10 cellular contexts compared by ENCODE assay signal in genomic region chr3:107969994-107970896, GRCh38.
DNase-seq lines count a peak whose midpoint lies in the region; ATAC-seq and TF ChIP-seq lines count a peak whose summit lies in the region.
"Had no signal": no experiment of that assay in that cellular context is flagged by ENCODE, and none has a peak within 500 bp of the region (broad histone marks: within the 10 kb centered on the region; RNA-seq: fewer than 3 reads in every experiment).

No MANE protein-coding gene starts in this region.

- 52 to 55% methylated on average over 9 of the region's 9 CpGs for whole genome bisulfite sequencing in upper lobe of left lung, 2 donors

- ATAC-seq in upper lobe of left lung (ENCODE audit: low FRiP score in 2 of 2) (peak in 1 of 2 donors; percentile 46), HG03280 (IDR thresholded peaks at IDR 0.05; ENCODE audit: unreplicated experiment) (no peak)

- no peak overlapping the region for H3K27ac Mint-ChIP-seq in activated naive CD4-positive, alpha-beta T cell treated with anti-CD3 and anti-CD28 coated beads, Interleukin-2, amount 10 ng/mL, durations not matched to agents 7 days and 5 days

- peaks cover 10 to 12% (median 11%) of the 10 kb centered on the region in 4 donors for H3K4me1 ChIP-seq in upper lobe of left lung

- peaks cover 5% of the 10 kb centered on the region for H3K4me1 Mint-ChIP-seq in activated naive CD4-positive, alpha-beta T cell treated with anti-CD3 and anti-CD28 coated beads, Interleukin-2, amount 10 ng/mL, durations not matched to agents 7 days and 5 days

- peak overlapping the region in 3 of 4 donors; percentile 16 to 17 (median 16) for H3K27ac ChIP-seq in upper lobe of left lung

- no peaks in the 10 kb centered on the region for H3K36me3 Mint-ChIP-seq in activated naive CD4-positive, alpha-beta T cell treated with anti-CD3 and anti-CD28 coated beads, Interleukin-2, amount 10 ng/mL, durations not matched to agents 7 days and 5 days
- H3K36me3 Mint-ChIP-seq: naive B cell had no signal

- H3K9me3 ChIP-seq in upper lobe of left lung = no peaks in the 10 kb centered on the region

- CTCF ChIA-PET in activated naive CD4-positive, alpha-beta T cell treated with anti-CD3 and anti-CD28 coated beads, Interleukin-2, amount 10 ng/mL, durations not matched to agents 7 days and 5 days (lab: Charles Lee) = interaction anchor here (1.0 to 1.1 kb wide), 2 partner anchors 17 to 43 kb away, joined by 3 read pairs; no protein-coding TSS in a partner anchor

- H3K4me3 Mint-ChIP-seq in activated naive CD4-positive, alpha-beta T cell treated with anti-CD3 and anti-CD28 coated beads, Interleukin-2, amount 10 ng/mL, durations not matched to agents 7 days and 5 days = no peak overlapping the region
- H3K4me3 Mint-ChIP-seq: naive B cell had no signal

- no peaks in the 10 kb centered on the region for H3K9me3 Mint-ChIP-seq in activated naive CD4-positive, alpha-beta T cell treated with anti-CD3 and anti-CD28 coated beads, Interleukin-2, amount 10 ng/mL, durations not matched to agents 7 days and 5 days
- H3K9me3 Mint-ChIP-seq: naive B cell had no signal

- peak; percentile 8 for DNase-seq in activated naive CD4-positive, alpha-beta T cell treated with Interleukin-2 at 50 U/mL for 16 hours
- DNase-seq in activated naive CD4-positive, alpha-beta T cell treated with anti-CD3 and anti-CD28 coated beads, Interleukin-2, amount 10 ng/mL, durations not matched to agents 7 days and 5 days = no peak
- DNase-seq in astrocyte of the spinal cord (ENCODE audit: low read depth, low spot score) = peak; percentile 65
- peak; percentile 77 for DNase-seq in kidney tubule cell (ENCODE audit: low spot score)
- DNase-seq in upper lobe of left lung = peak; percentile 25 to 37
- no peak for DNase-seq in NCI-H510A treated with DMSO at 0.1 percent for 48 hours (lab: John Stamatoyannopoulos, UW)
- no peak for DNase-seq in iPS-NIHi7 (ENCODE audit: extremely low spot score)
- DNase-seq: central memory CD4-positive, alpha-beta T cell; naive B cell had no signal

- H3K36me3 ChIP-seq in upper lobe of left lung = no peaks in the 10 kb centered on the region

- TF ChIP-seq CTCF in astrocyte of the spinal cord (IDR thresholded peaks at IDR 0.05; ENCODE audit: low read depth, low read length) = no peak
- no peak for TF ChIP-seq CTCF in upper lobe of left lung (IDR thresholded peaks at IDR 0.05)

- TF ChIP-seq EP300 in upper lobe of left lung (IDR thresholded peaks at IDR 0.05) = peak; percentile 62 to 81 (median 69)

- in situ Hi-C loops in astrocyte of the spinal cord (cut with HindIII; ENCODE audit: low sequenced_read_pairs) = no loop called here

- no peaks in the 10 kb centered on the region for H3K27me3 ChIP-seq in upper lobe of left lung

- H3K4me3 ChIP-seq in astrocyte of the spinal cord (ENCODE audit: low read depth, low read length) (no peak overlapping the region), upper lobe of left lung (no peak overlapping the region)

- peaks cover 4% of the 10 kb centered on the region for H3K27me3 Mint-ChIP-seq in activated naive CD4-positive, alpha-beta T cell treated with anti-CD3 and anti-CD28 coated beads, Interleukin-2, amount 10 ng/mL, durations not matched to agents 7 days and 5 days
- H3K27me3 Mint-ChIP-seq: naive B cell had no signal

- peak in 1 of 4 donors; percentile 32 for TF ChIP-seq POLR2A in upper lobe of left lung (IDR thresholded peaks at IDR 0.05)

Comparison
In these comparisons a context has a peak if more than half of its experiments do, and no peak if none do; other contexts are left out.
1. DNase-seq: peak in activated naive CD4-positive, alpha-beta T cell treated with Interleukin-2 at 50 U/mL for 16 hours (single experiment), astrocyte of the spinal cord (single experiment), kidney tubule cell (single experiment) and upper lobe of left lung (2 of 2); none in activated naive CD4-positive, alpha-beta T cell treated with anti-CD3 and anti-CD28 coated beads, Interleukin-2, amount 10 ng/mL, durations not matched to agents 7 days and 5 days (single experiment), NCI-H510A treated with DMSO at 0.1 percent for 48 hours (single experiment) and iPS-NIHi7 (single experiment).